8 cellular contexts compared by ENCODE assay signal in the genomic region with DNA sequence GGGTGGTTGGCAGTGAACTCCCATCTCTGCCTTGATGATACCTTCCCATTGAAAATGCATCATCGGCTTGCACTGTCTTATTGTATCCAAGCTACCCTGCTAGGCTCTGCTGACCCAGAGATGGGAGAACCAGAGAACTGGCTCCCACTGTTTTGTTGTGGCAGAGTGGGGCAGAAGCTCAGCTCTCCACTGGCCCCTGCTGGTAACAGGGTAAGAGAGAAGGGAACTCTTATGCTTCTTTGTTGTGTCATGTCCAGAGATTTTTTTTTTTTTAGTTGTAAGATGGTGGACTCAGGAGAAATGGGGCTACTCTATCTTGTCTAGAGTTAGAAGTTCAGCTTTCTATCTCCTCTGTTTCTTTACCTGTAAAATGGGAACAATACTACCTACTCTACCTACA.
DNase-seq lines count a peak whose midpoint lies in the region; ATAC-seq and TF ChIP-seq lines count a peak whose summit lies in the region.

No MANE protein-coding gene starts in this region.

- H4K20me1 ChIP-seq in SU-DHL-6 (ENCODE audit: low read depth, low read length): no peaks in the 10 kb centered on the region

- intact Hi-C loops in transverse colon (cut with DNase I; ENCODE audit: low total_unique reads): no loop called here
- intact Hi-C loops in posterior vena cava (cut with DNase I): no loop called here

- TF ChIP-seq POLR2A in transverse colon (IDR thresholded peaks at IDR 0.05): no peak

- DNase-seq in 8988T: peak; percentile 46
- peak; percentile 70 for DNase-seq in GM13976 (ENCODE audit: low spot score)
- peak; percentile 35 for DNase-seq in hepatic stellate cell (ENCODE audit: low spot score)
- DNase-seq in transverse colon: peak; percentile 21
- DNase-seq in posterior vena cava (ENCODE audit: low spot score): no peak
- no peak for DNase-seq in NCI-H128 (lab: John Stamatoyannopoulos, UW; ENCODE audit: unreplicated experiment)

- no peaks in the 10 kb centered on the region for H3F3A ChIP-seq in SU-DHL-6 (ENCODE audit: insufficient read depth)

- H3K9me3 ChIP-seq in SU-DHL-6 (ENCODE audit: insufficient read depth, low read length): no peaks in the 10 kb centered on the region
- H3K9me3 ChIP-seq in transverse colon: peaks cover 0 to 7% of the 10 kb centered on the region in 2 donors

- in situ Hi-C loops in GM13976 (cut with MboI; ENCODE audit: low sequenced_read_pairs, unreplicated experiment) (no loop called here), transverse colon (cut with MboI; ENCODE audit: low pct_ligation_motif_present in 1 of 4, low pct_unique_long_range_greater_than_20kb in 1 of 4, low sequenced_read_pairs in 3 of 4) (no loop called here)

- H3K4me1 ChIP-seq in transverse colon: peaks cover 0 to 3% (median 0%) of the 10 kb centered on the region in 4 donors

- no peaks in the 10 kb centered on the region for H3K36me3 ChIP-seq in SU-DHL-6 (ENCODE audit: low read length)
- no peaks in the 10 kb centered on the region for H3K36me3 ChIP-seq in transverse colon

- H3K27ac ChIP-seq in SU-DHL-6 (ENCODE audit: low read depth, low read length) (no peak overlapping the region), transverse colon (no peak overlapping the region)

- H2AFZ ChIP-seq in SU-DHL-6 (ENCODE audit: low read depth, low read length, severe bottlenecking): no peak overlapping the region

- H3K27me3 ChIP-seq in SU-DHL-6 (ENCODE audit: low read length): no peaks in the 10 kb centered on the region
- no peaks in the 10 kb centered on the region for H3K27me3 ChIP-seq in transverse colon

- TF ChIP-seq CTCF in GM13976 (IDR thresholded peaks at IDR 0.05; ENCODE audit: borderline replicate concordance, control extremely low read depth, extremely low read depth, insufficient read depth, missing control alignments) (peak; percentile 47), SU-DHL-6 (IDR thresholded peaks at IDR 0.05; ENCODE audit: insufficient read depth, low read length, poor library complexity, severe bottlenecking) (peak; percentile 46), transverse colon (IDR thresholded peaks at IDR 0.05) (peak in 4 of 5 experiments; percentile 18 to 20 (median 19))

- H3K4me2 ChIP-seq in SU-DHL-6 (ENCODE audit: low read depth, low read length, poor library complexity, severe bottlenecking): no peak overlapping the region

- WGBS in transverse colon (ENCODE audit: low coverage in 1 of 2), 2 donors: 83% methylated on average over 1 of the region's 1 CpG

- H3K79me2 ChIP-seq in SU-DHL-6 (ENCODE audit: insufficient read depth, low read length): no peaks in the 10 kb centered on the region

- TF ChIP-seq EP300 in transverse colon (IDR thresholded peaks at IDR 0.05; ENCODE audit: low read depth): no peak

- no peak for ATAC-seq in GM19455 (IDR thresholded peaks at IDR 0.05; ENCODE audit: unreplicated experiment)

- H3K9ac ChIP-seq in SU-DHL-6 (ENCODE audit: low read length): no peak overlapping the region

- no peak overlapping the region for H3K4me3 ChIP-seq in SU-DHL-6 (ENCODE audit: insufficient read depth, low read length, poor library complexity, severe bottlenecking)
- no peak overlapping the region for H3K4me3 ChIP-seq in transverse colon

- no peaks in the 10 kb centered on the region for H3K9me2 ChIP-seq in SU-DHL-6 (replicated peaks; ENCODE audit: insufficient read depth, low read length)

Comparison
In these comparisons a context has a peak if more than half of its experiments do, and no peak if none do; other contexts are left out.
1. DNase-seq: peak in 8988T (single experiment), GM13976 (single experiment), hepatic stellate cell (single experiment) and transverse colon (single experiment); none in posterior vena cava (single experiment) and NCI-H128 (single experiment).
2. Peak in every context shown above with its lines, with median percentiles within 50 percentile points of each other: CTCF ChIP-seq.